9 cellular contexts compared by ENCODE assay signal in the genomic region with DNA sequence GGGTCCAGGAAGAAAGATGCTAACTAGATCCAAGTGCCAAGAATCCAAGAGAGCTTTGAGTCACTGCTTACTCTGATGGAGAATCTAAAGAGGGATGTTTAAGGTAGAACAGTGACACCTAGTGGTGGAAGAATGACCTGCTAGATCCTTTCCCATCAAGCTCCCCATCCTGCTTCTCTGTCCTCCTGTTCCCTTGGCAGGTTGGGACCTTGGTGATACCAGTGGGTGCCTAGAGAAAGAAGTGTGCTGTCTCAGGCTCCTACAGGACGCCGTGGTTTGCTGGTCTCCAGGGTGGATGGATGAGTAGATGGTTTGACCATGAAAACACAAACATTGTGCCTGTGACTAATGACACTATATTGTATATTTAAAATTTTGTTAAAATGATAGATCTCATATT.
DNase-seq lines count a peak whose midpoint lies in the region; ATAC-seq and TF ChIP-seq lines count a peak whose summit lies in the region.
"Had no signal": no experiment of that assay in that cellular context is flagged by ENCODE, and none has a peak within 500 bp of the region (broad histone marks: within the 10 kb centered on the region; RNA-seq: fewer than 3 reads in every experiment).

No MANE protein-coding gene starts in this region.

- TF ChIP-seq POLR2A in ovary (IDR thresholded peaks at IDR 0.05), result no peak

- H3K27me3 ChIP-seq in ovary, result no peaks in the 10 kb centered on the region
- H3K27me3 ChIP-seq: BLaER1 treated with 17β-estradiol and CSF1 and Interleukin-3, amounts not matched to agents 10 nM and 100 nM had no signal

- intact Hi-C loops in ovary (cut with DNase I), result loop anchor here in 3 of 4 donors (5.0 to 10.0 kb wide), 2 partner anchors 67 to 69 kb away; no protein-coding TSS in a partner anchor

- TF ChIP-seq CTCF in ovary (IDR thresholded peaks at IDR 0.05), result peak; percentile 39 to 57 (median 56)

- H3K9me3 ChIP-seq in ovary, result no peaks in the 10 kb centered on the region
- H3K9me3 ChIP-seq: BLaER1 treated with 17β-estradiol and CSF1 and Interleukin-3, amounts not matched to agents 10 nM and 100 nM had no signal

- 63 to 78% (median 65%) methylated on average over 2 of the region's 2 CpGs for WGBS in ovary, 3 donors

- ATAC-seq in GM19467 (IDR thresholded peaks at IDR 0.05; ENCODE audit: unreplicated experiment), result peak; percentile 81
- peak; percentile 65 for ATAC-seq in HG03457 (IDR thresholded peaks at IDR 0.05; ENCODE audit: unreplicated experiment)

- no peak overlapping the region for H3K27ac ChIP-seq in ovary
- H3K27ac ChIP-seq: BLaER1 treated with 17β-estradiol and CSF1 and Interleukin-3, amounts not matched to agents 10 nM and 100 nM had no signal

- DNase-seq in NOMO-1 treated with DMSO at 0.1 percent for 48 hours (lab: John Stamatoyannopoulos, UW; ENCODE audit: unreplicated experiment) (peak; percentile 41), NOMO-1 treated with dmso at 0.1 percent for 144 hours (lab: John Stamatoyannopoulos, UW; ENCODE audit: unreplicated experiment) (no peak), NCI-H345 (lab: John Stamatoyannopoulos, UW) (peak; percentile 81), activated T-cell treated with anti-CD3 and anti-CD28 coated beads for 4 hours (peak; percentile 5), globus pallidus (ENCODE audit: low spot score) (peak; percentile 71), ovary (peak in 2 of 5 donors; percentile 22 to 41)

- no peak overlapping the region for H3K4me3 ChIP-seq in ovary
- H3K4me3 ChIP-seq: BLaER1 treated with 17β-estradiol and CSF1 and Interleukin-3, amounts not matched to agents 10 nM and 100 nM had no signal

- no peak for TF ChIP-seq EP300 in ovary (IDR thresholded peaks at IDR 0.05)

- H3K4me1 ChIP-seq in ovary (ENCODE audit: insufficient read depth), result peaks cover 3% of the 10 kb centered on the region
- H3K4me1 ChIP-seq: BLaER1 treated with 17β-estradiol and CSF1 and Interleukin-3, amounts not matched to agents 10 nM and 100 nM had no signal

- no peaks in the 10 kb centered on the region for H3K36me3 ChIP-seq in ovary
- H3K36me3 ChIP-seq: BLaER1 treated with 17β-estradiol and CSF1 and Interleukin-3, amounts not matched to agents 10 nM and 100 nM had no signal
